12 cellular contexts compared by ENCODE assay signal in the genomic region with DNA sequence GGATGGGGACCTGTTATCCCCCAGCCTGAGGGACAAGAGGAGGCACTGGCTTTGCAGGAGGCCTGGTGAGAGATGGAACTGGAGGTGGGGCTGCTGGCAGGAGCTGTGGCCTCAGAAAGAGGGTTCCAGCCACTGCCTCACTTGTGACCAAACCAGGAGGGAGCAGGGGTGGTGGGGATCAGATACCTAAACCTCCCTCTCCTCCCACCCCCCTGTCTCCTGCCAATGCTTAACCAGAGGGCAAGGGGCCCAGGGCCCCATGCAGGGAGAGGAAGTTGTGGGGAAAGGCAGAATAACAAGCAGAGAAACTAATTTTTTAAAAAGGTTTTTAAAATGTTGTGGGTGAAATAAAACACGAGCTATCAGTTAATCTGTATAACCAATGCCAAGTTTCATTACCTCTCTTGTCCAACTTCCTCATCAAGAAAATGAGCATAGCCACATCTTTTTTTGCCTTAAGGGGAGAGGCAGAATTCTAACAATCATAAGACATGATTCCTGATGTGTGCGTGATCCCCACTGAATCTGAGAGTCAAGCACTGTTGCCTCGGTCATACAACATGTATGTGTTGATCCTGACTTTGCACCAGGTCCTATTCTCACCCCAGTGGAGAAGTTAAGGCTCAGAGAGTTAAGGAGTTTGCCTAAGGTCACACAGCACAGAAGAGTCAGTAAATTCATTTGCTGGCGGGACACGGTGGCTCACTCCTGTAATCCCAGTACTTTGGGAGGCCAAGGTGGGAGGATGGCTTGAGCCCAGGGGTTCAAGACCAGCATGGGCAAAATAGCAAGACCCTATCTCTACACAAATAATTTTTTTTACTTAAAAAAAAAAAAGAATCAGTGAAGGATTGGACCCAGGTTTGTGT. TPM values are rescaled to one million over a fixed set of nuclear protein-coding genes. Genes with fewer than 3 reads are reported as not detected.
DNase-seq lines count a peak whose midpoint lies in the region; ATAC-seq, FAIRE-seq and TF ChIP-seq lines count a peak whose summit lies in the region.
"Had no signal": no experiment of that assay in that cellular context is flagged by ENCODE, and none has a peak within 500 bp of the region (broad histone marks: within the 10 kb centered on the region; RNA-seq: fewer than 3 reads in every experiment).

No MANE protein-coding gene starts in this region.

- no peak for TF ChIP-seq EP300 in SK-N-SH (IDR thresholded peaks at IDR 0.05; ENCODE audit: borderline replicate concordance in 1 of 2, low read depth in 1 of 2, low read length in 1 of 2)

- H3K27me3 ChIP-seq in H9 (ENCODE audit: insufficient read depth, low read length) (no peaks in the 10 kb centered on the region), prostate gland (replicated peaks; ENCODE audit: insufficient read depth) (no peaks in the 10 kb centered on the region), SK-N-SH (ENCODE audit: insufficient read depth) (no peaks in the 10 kb centered on the region)

- intact Hi-C loops in prostate gland (cut with DNase I) = no loop called here

- TF ChIP-seq CTCF in H9 (conservative IDR thresholded peaks at IDR 0.05) (no peak), NB4 (IDR thresholded peaks at IDR 0.05; ENCODE audit: low read depth, low read length) (no peak), prostate gland (IDR thresholded peaks at IDR 0.05) (no peak), SK-N-SH (IDR thresholded peaks at IDR 0.05) (no peak)

- no peak overlapping the region for H2AK5ac ChIP-seq in H9 (ENCODE audit: insufficient read length, low read length)

- no peak overlapping the region for H3K56ac ChIP-seq in H9 (ENCODE audit: insufficient read length, low read depth, low read length)

- H2BK120ac ChIP-seq in H9 (ENCODE audit: low read depth, low read length, poor library complexity, severe bottlenecking) = no peak overlapping the region

- TF ChIP-seq POLR2A in NB4 (IDR thresholded peaks at IDR 0.05; ENCODE audit: extremely low read depth, insufficient read length) = no peak
- no peak for TF ChIP-seq POLR2A in prostate gland (IDR thresholded peaks at IDR 0.05)

- CTCF ChIA-PET in SK-N-SH (lab: Yijun Ruan, JAX) = interaction anchor here (1.3 to 1.6 kb wide), 4 partner anchors 10 to 25 kb away, joined by 3 to 4 read pairs (median 4); no protein-coding TSS in a partner anchor

- H2BK5ac ChIP-seq in H9 (ENCODE audit: insufficient read length, low read length) = no peak overlapping the region

- H3K36me3 Mint-ChIP-seq in H9 (ENCODE audit: insufficient read depth in 1 of 3, low read depth in 3 of 3) = peaks cover 66 to 78% (median 76%) of the 10 kb centered on the region in 3 experiments
- H3K36me3 Mint-ChIP-seq in activated T-helper 17 cell treated with anti-CD3 and anti-CD28 coated beads, Interleukin-2, amount 50 U/mL, for 72 hours (ENCODE audit: low read depth) = peaks cover 100% of the 10 kb centered on the region
- H3K36me3 Mint-ChIP-seq in naive thymus-derived CD8-positive, alpha-beta T cell = peaks cover 28 to 71% (median 49%) of the 10 kb centered on the region in 3 donors

- H3K4me3 ChIP-seq in NB4 (ENCODE audit: low read depth, low read length) (no peak overlapping the region), prostate gland (no peak overlapping the region), SK-N-SH (ENCODE audit: low read depth in 2 of 2, low read length in 1 of 2) (no peak overlapping the region)
- H3K4me3 ChIP-seq: smooth muscle cell had no signal

- H3K79me2 ChIP-seq in H9 (ENCODE audit: insufficient read depth, low read length) = no peaks in the 10 kb centered on the region
- H3K79me2 ChIP-seq in SK-N-SH (ENCODE audit: insufficient read depth) = no peaks in the 10 kb centered on the region

- no peaks in the 10 kb centered on the region for H3K4me1 Mint-ChIP-seq in H9
- H3K4me1 Mint-ChIP-seq in activated T-helper 17 cell treated with anti-CD3 and anti-CD28 coated beads, Interleukin-2, amount 50 U/mL, for 72 hours = peaks cover 30% of the 10 kb centered on the region
- peaks cover 25 to 49% (median 43%) of the 10 kb centered on the region in 4 donors for H3K4me1 Mint-ChIP-seq in naive thymus-derived CD8-positive, alpha-beta T cell

- H3T11ph ChIP-seq in H9 (ENCODE audit: low read length) = no peak overlapping the region

- no CpG with 5 or more reads among the region's 5 CpGs for WGBS in H9 (ENCODE audit: extremely low coverage, insufficient read length, low lambda C conversion rate)
- WGBS in prostate gland = 55% methylated on average over 5 of the region's 5 CpGs
- WGBS in SK-N-SH (ENCODE audit: low lambda C conversion rate) = 75% methylated on average over 5 of the region's 5 CpGs

- no peak overlapping the region for H3K27ac Mint-ChIP-seq in H9
- peak overlapping the region; percentile 85 for H3K27ac Mint-ChIP-seq in activated T-helper 17 cell treated with anti-CD3 and anti-CD28 coated beads, Interleukin-2, amount 50 U/mL, for 72 hours
- H3K27ac Mint-ChIP-seq in naive thymus-derived CD8-positive, alpha-beta T cell = peak overlapping the region; percentile 84 to 95 (median 94)

- FAIRE-seq in HTR-8/SVneo (lab: Jason Lieb, UNC) = no peak

- no peaks in the 10 kb centered on the region for H3K4me1 ChIP-seq in H9 (ENCODE audit: insufficient read depth, low read length)
- no peaks in the 10 kb centered on the region for H3K4me1 ChIP-seq in prostate gland (replicated peaks)
- H3K4me1 ChIP-seq in SK-N-SH (ENCODE audit: control insufficient read depth in 1 of 2, insufficient read depth in 2 of 2, low read depth in 1 of 2, low read length in 1 of 2) = no peaks in the 10 kb centered on the region; a peak in 1 of 4 replicates

- no peak for ATAC-seq in activated T-helper 17 cell treated with anti-CD3 and anti-CD28 coated beads, Interleukin-2, amount 50 U/mL, for 72 hours (replicated peaks)
- peak; percentile 46 to 70 for ATAC-seq in naive thymus-derived CD8-positive, alpha-beta T cell

- H4K5ac ChIP-seq in H9 (ENCODE audit: insufficient read length, low read depth, low read length) = no peak overlapping the region

- H3K36me3 ChIP-seq in prostate gland = no peaks in the 10 kb centered on the region
- peaks cover 8 to 52% of the 10 kb centered on the region in 2 experiments for H3K36me3 ChIP-seq in SK-N-SH (replicated peaks in 1 of 2; ENCODE audit: control insufficient read depth in 1 of 2, insufficient read depth in 2 of 2, low read length in 1 of 2)

- H3K4me2 ChIP-seq in H9 (ENCODE audit: insufficient read depth, insufficient read length, low read length) = no peak overlapping the region
- H3K4me2 ChIP-seq in SK-N-SH = no peak overlapping the region
- H3K4me2 ChIP-seq: smooth muscle cell had no signal

- no peak overlapping the region for H3K4ac ChIP-seq in H9 (ENCODE audit: low read depth, low read length)

- POLR2A ChIA-PET in naive thymus-derived CD8-positive, alpha-beta T cell (lab: Charles Lee) = interaction anchor here (0.6 to 3.5 kb wide), 11 partner anchors 11 to 100 kb away, joined by 3 to 22 read pairs (median 5); a partner anchor contains a TSS
- POLR2A ChIA-PET in SK-N-SH (lab: Yijun Ruan, JAX) = no interaction called here

- H2BK15ac ChIP-seq in H9 (ENCODE audit: low read depth, low read length) = no peak overlapping the region

- H3K9me3 ChIP-seq in H9 (ENCODE audit: control insufficient read depth, low read depth, low read length) = peaks cover 7% of the 10 kb centered on the region
- no peaks in the 10 kb centered on the region for H3K9me3 ChIP-seq in prostate gland
- H3K9me3 ChIP-seq in SK-N-SH = no peaks in the 10 kb centered on the region

- H3K18ac ChIP-seq in H9 (ENCODE audit: insufficient read length, low read depth, low read length) = no peak overlapping the region

- H2BK20ac ChIP-seq in H9 (ENCODE audit: low read depth, low read length, poor library complexity, severe bottlenecking) = no peak overlapping the region

- H4K20me1 ChIP-seq in H9 (ENCODE audit: control insufficient read depth, insufficient read depth, insufficient read length) = peaks cover 3% of the 10 kb centered on the region
- no peaks in the 10 kb centered on the region for H4K20me1 ChIP-seq in SK-N-SH (ENCODE audit: insufficient read depth)

- no peaks in the 10 kb centered on the region for H3K27me3 Mint-ChIP-seq in H9 (ENCODE audit: low read depth)
- H3K27me3 Mint-ChIP-seq in activated T-helper 17 cell treated with anti-CD3 and anti-CD28 coated beads, Interleukin-2, amount 50 U/mL, for 72 hours = no peaks in the 10 kb centered on the region
- H3K27me3 Mint-ChIP-seq in naive thymus-derived CD8-positive, alpha-beta T cell = no peaks in the 10 kb centered on the region

- H4K8ac ChIP-seq in H9 (replicated peaks; ENCODE audit: insufficient read length, low read depth, low read length) = no peak overlapping the region

- TF ChIP-seq RAD21 in SK-N-SH (IDR thresholded peaks at IDR 0.05; ENCODE audit: low read length) = no peak

- no peak overlapping the region for H2AFZ ChIP-seq in H9 (ENCODE audit: low read length)
- no peak overlapping the region for H2AFZ ChIP-seq in SK-N-SH (ENCODE audit: low read depth)

- no peak overlapping the region for H2BK12ac ChIP-seq in H9 (ENCODE audit: insufficient read length, low read depth, low read length)

- H3K27ac ChIP-seq in H9 (ENCODE audit: insufficient read length, low read depth, low read length) (no peak overlapping the region), prostate gland (no peak overlapping the region), SK-N-SH (ENCODE audit: low read depth in 2 of 2, low read length in 1 of 2) (no peak overlapping the region)

- no peaks in the 10 kb centered on the region for H3K9me2 ChIP-seq in SK-N-SH

- no peaks in the 10 kb centered on the region for H3K79me1 ChIP-seq in H9 (ENCODE audit: insufficient read depth, low read depth, low read length, poor library complexity, severe bottlenecking)

- no peak overlapping the region for H4K91ac ChIP-seq in H9 (ENCODE audit: insufficient read length, low read depth, low read length)

- no peak overlapping the region for H3K23ac ChIP-seq in H9 (ENCODE audit: insufficient read length, low read depth, low read length)

- no peaks in the 10 kb centered on the region for H3K23me2 ChIP-seq in H9 (ENCODE audit: insufficient read length, low read depth, low read length, poor library complexity, severe bottlenecking)

- H3K9me3 Mint-ChIP-seq in H9 = peaks cover 12 to 20% of the 10 kb centered on the region in 2 experiments
- peaks cover 4% of the 10 kb centered on the region for H3K9me3 Mint-ChIP-seq in activated T-helper 17 cell treated with anti-CD3 and anti-CD28 coated beads, Interleukin-2, amount 50 U/mL, for 72 hours
- H3K9me3 Mint-ChIP-seq in naive thymus-derived CD8-positive, alpha-beta T cell = peaks cover 0 to 24% (median 15%) of the 10 kb centered on the region in 9 donors

- H3K14ac ChIP-seq in H9 (ENCODE audit: insufficient read depth, low read length) = no peak overlapping the region

- H3F3A ChIP-seq in SK-N-SH (replicated peaks; ENCODE audit: insufficient read depth) = peaks cover 4% of the 10 kb centered on the region

- H3K9ac ChIP-seq in H9 (ENCODE audit: extremely low read depth, insufficient read length, low read length) (no peak overlapping the region), SK-N-SH (no peak overlapping the region)

- DNase-seq in H9 (peak; percentile 10), NB4 (ENCODE audit: low read depth) (peak; percentile 72), HTR-8/SVneo (ENCODE audit: insufficient read length, low spot score) (no peak), NCI-H1105 (lab: John Stamatoyannopoulos, UW) (no peak), prostate gland (ENCODE audit: low spot score) (no peak), SK-N-SH (no peak)
- peak in 2 of 10 donors; percentile 21 to 27 for DNase-seq in naive thymus-derived CD8-positive, alpha-beta T cell
- DNase-seq: DND-41 had no signal

- H3K4me3 Mint-ChIP-seq in H9 = no peak overlapping the region
- H3K4me3 Mint-ChIP-seq in activated T-helper 17 cell treated with anti-CD3 and anti-CD28 coated beads, Interleukin-2, amount 50 U/mL, for 72 hours = peak overlapping the region; percentile 50
- peak overlapping the region; percentile 8 to 72 (median 59) for H3K4me3 Mint-ChIP-seq in naive thymus-derived CD8-positive, alpha-beta T cell

RNA-seq across cellular contexts. Expression of a gene that starts 12.9 kb away (rescaled TPM):
- 83.7 and 100 TPM in 2 replicates for total RNA-seq in H9 (2021)
- total RNA-seq in activated T-helper 17 cell treated with anti-CD3 and anti-CD28 coated beads, Interleukin-2, amount 50 U/mL, for 72 hours = 100 to 1,000 TPM; 214 to 257 TPM
- total RNA-seq in naive thymus-derived CD8-positive, alpha-beta T cell = 100 to 1,000 TPM; 339 to 351 TPM
- polyA plus RNA-seq in naive thymus-derived CD8-positive, alpha-beta T cell = 100 to 1,000 TPM; 281 to 544 (median 452) TPM
- 10 to 100 TPM; 18.8 to 43.2 TPM for total RNA-seq in prostate gland
- 107 and 195 TPM in 2 replicates for polyA plus RNA-seq in SK-N-SH (2012; rRNA removed)
- polyA plus RNA-seq in SK-N-SH (2012; cell fraction: cytosol; rRNA removed) = 90.9 and 118 TPM in 2 replicates
- 64.6 and 65.4 TPM in 2 replicates for polyA plus RNA-seq in SK-N-SH (2012; cell fraction: nucleus; rRNA removed)

RNA-seq across cellular contexts. Expression of a gene that starts 24.4 kb away (rescaled TPM):
- total RNA-seq in H9 (2021) = 8.2 and 9.0 TPM in 2 replicates
- 1 to 10 TPM in 1 of 2 donors, under 1 TPM in 1; 0.40 to 1.4 TPM for total RNA-seq in activated T-helper 17 cell treated with anti-CD3 and anti-CD28 coated beads, Interleukin-2, amount 50 U/mL, for 72 hours
- 1 to 10 TPM; 5.4 to 6.4 TPM for total RNA-seq in naive thymus-derived CD8-positive, alpha-beta T cell
- polyA plus RNA-seq in naive thymus-derived CD8-positive, alpha-beta T cell = 10 to 100 TPM in 1 of 3 donors, 1 to 10 TPM in 2; 3.7 to 10.2 (median 8.8) TPM
- not detected for total RNA-seq in prostate gland
- 0.10 and 0.44 TPM in 2 replicates for polyA plus RNA-seq in SK-N-SH (2012; rRNA removed)
- 0.20 and 0.21 TPM in 2 replicates for polyA plus RNA-seq in SK-N-SH (2012; cell fraction: cytosol; rRNA removed)
- polyA plus RNA-seq in SK-N-SH (2012; cell fraction: nucleus; rRNA removed) = 0.43 and 0.69 TPM in 2 replicates
- total RNA-seq: NCI-H460, smooth muscle cell had no signal
- polyA plus RNA-seq: smooth muscle cell had no signal

RNA-seq across cellular contexts. Expression of a gene that starts 28.9 kb away (rescaled TPM):
- 6.8 and 7.7 TPM in 2 replicates for total RNA-seq in H9 (2021)
- total RNA-seq in activated T-helper 17 cell treated with anti-CD3 and anti-CD28 coated beads, Interleukin-2, amount 50 U/mL, for 72 hours = under 1 TPM; 0.54 to 0.93 TPM
- 1 to 10 TPM in 1 of 2 experiments, not detected in 1; 1.1 TPM for total RNA-seq in naive thymus-derived CD8-positive, alpha-beta T cell
- polyA plus RNA-seq in naive thymus-derived CD8-positive, alpha-beta T cell = under 1 TPM in 2 of 3 donors, not detected in 1; 0.77 TPM
- total RNA-seq in prostate gland = 10 to 100 TPM; 15.9 to 30.6 TPM
- 0.12 TPM in 1 of 2 replicates, not detected in the other for polyA plus RNA-seq in SK-N-SH (2012; rRNA removed)
- 0.17 TPM in 1 of 2 replicates, not detected in the other for polyA plus RNA-seq in SK-N-SH (2012; cell fraction: cytosol; rRNA removed)
- 0.31 and 0.38 TPM in 2 replicates for polyA plus RNA-seq in SK-N-SH (2012; cell fraction: nucleus; rRNA removed)
- total RNA-seq: NCI-H460; T-helper 1 cell treated with Interleukin-12 subunit alpha and Interleukin-12 subunit beta and Interleukin-4 antibody, amounts not matched to agents 30 ng/mL and 1 ng/mL, for 36 hours had no signal

RNA-seq across cellular contexts. Expression of a gene that starts 32.6 kb away (rescaled TPM):
- total RNA-seq in H9 (2021) = 2.6 and 3.2 TPM in 2 replicates
- total RNA-seq in activated T-helper 17 cell treated with anti-CD3 and anti-CD28 coated beads, Interleukin-2, amount 50 U/mL, for 72 hours = 1 to 10 TPM in 1 of 2 donors, not detected in 1; 1.9 TPM
- 1 to 10 TPM in 1 of 2 experiments, under 1 TPM in 1; 0.52 to 1.6 TPM for total RNA-seq in naive thymus-derived CD8-positive, alpha-beta T cell
- under 1 TPM in 1 of 3 donors, not detected in 2; 0.18 TPM for polyA plus RNA-seq in naive thymus-derived CD8-positive, alpha-beta T cell
- total RNA-seq in prostate gland = 10 to 100 TPM in 1 of 2 donors, 1 to 10 TPM in 1; 9.1 to 16.3 TPM
- 0.05 and 0.15 TPM in 2 replicates for polyA plus RNA-seq in SK-N-SH (2012; rRNA removed)
- polyA plus RNA-seq in SK-N-SH (2012; cell fraction: cytosol; rRNA removed) = 0.03 TPM in 1 of 2 replicates, not detected in the other
- polyA plus RNA-seq in SK-N-SH (2012; cell fraction: nucleus; rRNA removed) = 1.1 and 1.2 TPM in 2 replicates

RNA-seq across cellular contexts. Expression of a gene that starts 51.9 kb away (rescaled TPM):
- total RNA-seq in H9 (2021) = 1.5 TPM in 2 replicates
- not detected for total RNA-seq in activated T-helper 17 cell treated with anti-CD3 and anti-CD28 coated beads, Interleukin-2, amount 50 U/mL, for 72 hours
- not detected for total RNA-seq in naive thymus-derived CD8-positive, alpha-beta T cell
- not detected for polyA plus RNA-seq in naive thymus-derived CD8-positive, alpha-beta T cell
- 1,000 to 10,000 TPM in 1 of 2 donors, 100 to 1,000 TPM in 1; 365 to 1,352 TPM for total RNA-seq in prostate gland
- not detected in 2 replicates for polyA plus RNA-seq in SK-N-SH (2012; rRNA removed)
- polyA plus RNA-seq in SK-N-SH (2012; cell fraction: cytosol; rRNA removed) = not detected in 2 replicates
- not detected in 2 replicates for polyA plus RNA-seq in SK-N-SH (2012; cell fraction: nucleus; rRNA removed)
- total RNA-seq: NCI-H460; T-helper 1 cell treated with Interleukin-12 subunit alpha and Interleukin-12 subunit beta and Interleukin-4 antibody, amounts not matched to agents 30 ng/mL and 1 ng/mL, for 36 hours had no signal

Comparison
In these comparisons a context has a peak if more than half of its experiments do, and no peak if none do; other contexts are left out.
1. DNase-seq: peak in H9 (single experiment) and NB4 (single experiment); none in HTR-8/SVneo (single experiment), NCI-H1105 (single experiment), prostate gland (single experiment) and SK-N-SH (single experiment).
2. H3K27ac Mint-ChIP-seq: peak in activated T-helper 17 cell treated with anti-CD3 and anti-CD28 coated beads, Interleukin-2, amount 50 U/mL, for 72 hours (single experiment) and naive thymus-derived CD8-positive, alpha-beta T cell (10 of 10); none in H9 (0 of 3).
3. H3K4me3 Mint-ChIP-seq: peak in activated T-helper 17 cell treated with anti-CD3 and anti-CD28 coated beads, Interleukin-2, amount 50 U/mL, for 72 hours (single experiment) and naive thymus-derived CD8-positive, alpha-beta T cell (10 of 10); none in H9 (0 of 2).